In genomic region chr2:226781471-226781870, GRCh38 we compare ENCODE assay signal across 15 cellular contexts. TPM values are rescaled to one million over a fixed set of nuclear protein-coding genes. Genes with fewer than 3 reads are reported as not detected.
DNase-seq lines count a peak whose midpoint lies in the region; ATAC-seq and TF ChIP-seq lines count a peak whose summit lies in the region.
"Had no signal": no experiment of that assay in that cellular context is flagged by ENCODE, and none has a peak within 500 bp of the region (broad histone marks: within the 10 kb centered on the region; RNA-seq: fewer than 3 reads in every experiment).

No MANE protein-coding gene starts in this region.

- DNase-seq in EH (ENCODE audit: low read depth) = peak; percentile 28
- DNase-seq in astrocyte of the hippocampus (ENCODE audit: low read depth, low spot score) = peak; percentile 76
- no peak for DNase-seq in osteoblast (ENCODE audit: insufficient read length, low spot score, missing footprints)
- DNase-seq in G401 (ENCODE audit: low spot score) = no peak
- no peak for DNase-seq in Peyer's patch
- no peak for DNase-seq in activated naive CD8-positive, alpha-beta T cell treated with anti-CD3 and anti-CD28 coated beads, Interleukin-2, amount 50 U/mL, for 24 hours
- no peak for DNase-seq in GDM1 (lab: John Stamatoyannopoulos, UW)
- DNase-seq: activated CD4-positive, alpha-beta T cell treated with anti-CD3 and anti-CD28 coated beads, Interleukin-2, amount 50 U/mL, for 4 hours; activated naive CD4-positive, alpha-beta T cell treated with anti-CD3 and anti-CD28 coated beads for 36 hours; CD4-positive, CD25-positive, alpha-beta regulatory T cell; heart left ventricle; OCI-M1; SIG-M5; T-helper 17 cell had no signal

- WGBS in gastroesophageal sphincter (ENCODE audit: low coverage in 1 of 2), 2 donors = 51 to 80% methylated on average over 1 to 5 of the region's 5 CpGs

- H3K36me3 Mint-ChIP-seq in activated naive CD8-positive, alpha-beta T cell treated with anti-CD3 and anti-CD28 coated beads, Interleukin-2, amount 50 U/mL, for 24 hours (ENCODE audit: low read depth) = peaks cover 4% of the 10 kb centered on the region
- H3K36me3 Mint-ChIP-seq: CD4-positive, CD25-positive, alpha-beta regulatory T cell had no signal

- H3K27ac Mint-ChIP-seq in activated naive CD8-positive, alpha-beta T cell treated with anti-CD3 and anti-CD28 coated beads, Interleukin-2, amount 50 U/mL, for 24 hours = no peak overlapping the region
- H3K27ac Mint-ChIP-seq: activated naive CD4-positive, alpha-beta T cell treated with anti-CD3 and anti-CD28 coated beads for 36 hours; CD4-positive, CD25-positive, alpha-beta regulatory T cell; T-helper 17 cell had no signal

- H3K27ac ChIP-seq in gastroesophageal sphincter (peak overlapping the region; percentile 47 to 72 (median 64)), osteoblast (ENCODE audit: low read depth, low read length) (peak overlapping the region; percentile 48), Peyer's patch (peak overlapping the region in 1 of 4 donors; percentile 67)

- H3K4me2 ChIP-seq in osteoblast (ENCODE audit: insufficient read depth, low read length) = peak overlapping the region; percentile 13

- no peaks in the 10 kb centered on the region for H3K27me3 Mint-ChIP-seq in activated naive CD8-positive, alpha-beta T cell treated with anti-CD3 and anti-CD28 coated beads, Interleukin-2, amount 50 U/mL, for 24 hours

- H3K4me1 ChIP-seq in gastroesophageal sphincter (peaks cover 7 to 26% (median 8%) of the 10 kb centered on the region in 3 donors), osteoblast (ENCODE audit: insufficient read depth, low read length) (peaks cover 6% of the 10 kb centered on the region), Peyer's patch (no peaks in the 10 kb centered on the region)

- no peak overlapping the region for H3K4me3 ChIP-seq in gastroesophageal sphincter
- no peak overlapping the region for H3K4me3 ChIP-seq in osteoblast (ENCODE audit: insufficient read depth, low read length)
- no peak overlapping the region for H3K4me3 ChIP-seq in Peyer's patch
- H3K4me3 ChIP-seq: heart left ventricle had no signal

- peaks cover 0 to 2% of the 10 kb centered on the region in 2 donors for H3K36me3 ChIP-seq in gastroesophageal sphincter
- H3K36me3 ChIP-seq in osteoblast (ENCODE audit: insufficient read depth, low read length) = peaks cover 17% of the 10 kb centered on the region
- no peaks in the 10 kb centered on the region for H3K36me3 ChIP-seq in Peyer's patch

- in situ Hi-C loops in G401 (cut with HindIII; ENCODE audit: low sequenced_read_pairs) = loop anchor here (25.0 kb wide), 1 partner anchor 294 kb away; no protein-coding TSS in a partner anchor

- peaks cover 26% of the 10 kb centered on the region for H3K4me1 Mint-ChIP-seq in activated naive CD8-positive, alpha-beta T cell treated with anti-CD3 and anti-CD28 coated beads, Interleukin-2, amount 50 U/mL, for 24 hours

- TF ChIP-seq CTCF in gastroesophageal sphincter (IDR thresholded peaks at IDR 0.05) (no peak), osteoblast (IDR thresholded peaks at IDR 0.05; ENCODE audit: extremely low read depth, low read depth, low read length) (no peak), Peyer's patch (IDR thresholded peaks at IDR 0.05) (no peak)

- no peak for ATAC-seq in gastroesophageal sphincter
- ATAC-seq in activated naive CD8-positive, alpha-beta T cell treated with anti-CD3 and anti-CD28 coated beads, Interleukin-2, amount 50 U/mL, for 24 hours = no peak
- ATAC-seq: T-helper 17 cell had no signal

- H3K27me3 ChIP-seq in gastroesophageal sphincter (no peaks in the 10 kb centered on the region), osteoblast (ENCODE audit: insufficient read depth, low read length) (no peaks in the 10 kb centered on the region), Peyer's patch (no peaks in the 10 kb centered on the region)
- H3K27me3 ChIP-seq: heart left ventricle had no signal

- no peak overlapping the region for H2AFZ ChIP-seq in osteoblast (ENCODE audit: low read length)

- no peak for TF ChIP-seq EP300 in gastroesophageal sphincter (IDR thresholded peaks at IDR 0.05)

- H3K9me3 ChIP-seq in gastroesophageal sphincter (peaks cover 0 to 4% (median 0%) of the 10 kb centered on the region in 3 donors), osteoblast (ENCODE audit: low read depth, low read length) (no peaks in the 10 kb centered on the region), Peyer's patch (no peaks in the 10 kb centered on the region)

- TF ChIP-seq POLR2A in gastroesophageal sphincter (IDR thresholded peaks at IDR 0.05) (no peak), Peyer's patch (IDR thresholded peaks at IDR 0.05) (no peak)

- H4K20me1 ChIP-seq in osteoblast (ENCODE audit: insufficient read depth, low read length) = no peaks in the 10 kb centered on the region

- peaks cover 92% of the 10 kb centered on the region for H3K79me2 ChIP-seq in osteoblast (ENCODE audit: insufficient read depth, low read length)

- H3K9me3 Mint-ChIP-seq in activated naive CD8-positive, alpha-beta T cell treated with anti-CD3 and anti-CD28 coated beads, Interleukin-2, amount 50 U/mL, for 24 hours = peaks cover 4% of the 10 kb centered on the region
- H3K9me3 Mint-ChIP-seq: activated naive CD4-positive, alpha-beta T cell treated with anti-CD3 and anti-CD28 coated beads for 36 hours had no signal

- H3K4me3 Mint-ChIP-seq in activated naive CD8-positive, alpha-beta T cell treated with anti-CD3 and anti-CD28 coated beads, Interleukin-2, amount 50 U/mL, for 24 hours = no peak overlapping the region
- H3K4me3 Mint-ChIP-seq: activated naive CD4-positive, alpha-beta T cell treated with anti-CD3 and anti-CD28 coated beads for 36 hours; CD4-positive, CD25-positive, alpha-beta regulatory T cell; T-helper 17 cell had no signal

RNA-seq across cellular contexts. Expression of gene IRS1, which starts 18.1 kb away (rescaled TPM):
- total RNA-seq in gastroesophageal sphincter = 10 to 100 TPM; 17.4 to 39.0 (median 25.3) TPM
- 24.5 and 27.9 TPM in 2 replicates for total RNA-seq in osteoblast
- total RNA-seq in G401 (2014; rRNA removed; shearing (Covaris generic)) = 24.6 and 26.5 TPM in 2 replicates
- total RNA-seq in Peyer's patch = 10 to 100 TPM in 3 of 4 donors, 1 to 10 TPM in 1; 8.3 to 67.7 (median 22.5) TPM

RNA-seq across cellular contexts. Expression of gene RHBDD1, which starts 54.4 kb away (rescaled TPM):
- total RNA-seq in gastroesophageal sphincter (10 to 100 TPM; 22.2 to 35.2 (median 24.7) TPM), osteoblast (24.2 and 25.3 TPM in 2 replicates), Peyer's patch (10 to 100 TPM; 12.6 to 68.5 (median 30.6) TPM)
- 4.0 and 7.9 TPM in 2 replicates for total RNA-seq in G401 (2014; rRNA removed; shearing (Covaris generic))

Comparison
In these comparisons a context has a peak if more than half of its experiments do, and no peak if none do; other contexts are left out.
1. DNase-seq: peak in EH (single experiment) and astrocyte of the hippocampus (single experiment); none in osteoblast (single experiment), G401 (single experiment), Peyer's patch (0 of 3), activated naive CD8-positive, alpha-beta T cell treated with anti-CD3 and anti-CD28 coated beads, Interleukin-2, amount 50 U/mL, for 24 hours (single experiment) and GDM1 (single experiment).